In the genomic region with DNA sequence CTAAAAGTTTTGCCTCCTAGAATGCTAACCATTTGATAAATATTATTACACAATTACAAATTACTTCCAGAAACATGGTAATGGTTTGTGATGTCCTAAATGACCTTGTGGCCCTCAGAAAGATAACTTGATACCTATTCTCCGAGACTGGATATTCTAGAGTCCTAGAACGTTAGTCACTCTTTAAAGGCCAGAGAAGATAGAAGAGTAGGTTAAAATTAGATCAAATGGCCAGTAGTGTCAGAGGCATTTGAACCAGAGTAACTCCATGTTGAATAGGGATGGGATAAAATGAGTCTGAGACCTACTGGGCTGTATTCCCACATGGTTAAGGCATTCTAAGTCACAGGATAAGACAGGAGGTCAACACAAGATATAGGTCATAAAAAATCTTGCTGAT, we compare ENCODE assay signal across 30 cellular contexts.
"Had no signal": no experiment of that assay in that cellular context is flagged by ENCODE, and none has a peak within 500 bp of the region (broad histone marks: within the 10 kb centered on the region; RNA-seq: fewer than 3 reads in every experiment).

No MANE protein-coding gene starts in this region.

- H3K9me3 ChIP-seq: adrenal gland, ascending aorta, body of pancreas, breast epithelium had no signal

- H3K36me3 ChIP-seq: adrenal gland, ascending aorta, brain microvascular endothelial cell, breast epithelium, cardiac muscle cell had no signal

- H3K27ac ChIP-seq: adrenal gland, ascending aorta, body of pancreas, brain microvascular endothelial cell, breast epithelium, cardiac muscle cell had no signal

- H3K27me3 ChIP-seq: adrenal gland, ascending aorta, body of pancreas, brain microvascular endothelial cell, breast epithelium, cardiac muscle cell had no signal

- H3K4me3 ChIP-seq: adrenal gland, ascending aorta, body of pancreas, breast epithelium, cardiac muscle cell had no signal

- H3K4me1 ChIP-seq: adrenal gland, ascending aorta, body of pancreas, breast epithelium had no signal

- DNase-seq: activated effector memory CD4-positive, alpha-beta T cell treated with anti-CD3 and anti-CD28 coated beads, Interleukin-2, amount 50 U/mL, for 16 hours; activated effector memory CD4-positive, alpha-beta T cell treated with Interleukin-2 at 50 U/mL for 16 hours; activated gamma-delta T cell; activated gamma-delta T cell treated with Interleukin-2 at 50 U/mL for 16 hours; activated naive CD4-positive, alpha-beta T cell; activated naive CD4-positive, alpha-beta T cell treated with anti-CD3 and anti-CD28 coated beads for 36 hours; activated naive CD4-positive, alpha-beta T cell treated with anti-CD3 and anti-CD28 coated beads, Interleukin-2, amount 10 ng/mL, durations not matched to agents 7 days and 5 days; activated naive CD4-positive, alpha-beta T cell treated with anti-CD3 and anti-CD28 coated beads, Interleukin-2, amount 50 U/mL, for 16 hours; activated naive CD4-positive, alpha-beta T cell treated with Interleukin-2 at 50 U/mL for 16 hours; activated naive CD8-positive, alpha-beta T cell treated with anti-CD3 and anti-CD28 coated beads for 36 hours; activated naive CD8-positive, alpha-beta T cell treated with anti-CD3 and anti-CD28 coated beads, Interleukin-2, amount 10 ng/mL, durations not matched to agents 7 days and 5 days; activated naive CD8-positive, alpha-beta T cell treated with anti-CD3 and anti-CD28 coated beads, Interleukin-2, amount 50 U/mL, for 24 hours; activated T-cell treated with anti-CD3 and anti-CD28 coated beads, Interleukin-2, amount 50 U/mL, for 1 hour; activated T-cell treated with anti-CD3 and anti-CD28 coated beads, Interleukin-2, amount 50 U/mL, for 24 hours; activated T-cell treated with anti-CD3 and anti-CD28 coated beads, Interleukin-2, amount 50 U/mL, for 4 hours; activated T-cell treated with anti-CD3 and anti-CD28 coated beads, Interleukin-2, amount 50 U/mL, for 48 hours; activated T-cell treated with anti-CD3 and anti-CD28 coated beads, Interleukin-2, amount 50 U/mL, for 72 hours; adrenal gland; amniotic stem cell; amygdala; anterior cingulate cortex; aorta; body of pancreas; brain microvascular endothelial cell; caudate nucleus; central memory CD4-positive, alpha-beta T cell; cerebellar nuclear complex had no signal
